In the genomic region with DNA sequence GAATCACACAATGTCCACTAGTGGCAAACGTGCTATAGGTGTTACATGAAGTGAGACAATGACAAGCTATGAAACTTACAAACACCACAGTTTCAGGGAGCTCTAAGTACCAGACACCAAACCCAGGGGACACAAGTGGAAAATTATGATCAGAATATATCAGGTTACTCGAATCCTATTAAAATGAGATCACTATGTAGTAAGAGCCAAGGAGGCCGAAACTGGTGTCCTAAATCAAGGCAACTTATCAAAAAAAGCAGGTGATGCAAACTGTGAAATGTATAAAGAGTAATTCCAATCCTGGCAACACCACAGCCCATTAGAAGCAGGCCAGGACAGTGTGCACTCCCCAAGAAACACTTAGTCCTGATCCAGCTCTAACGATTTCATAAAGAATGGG, we compare ENCODE assay signal across 1 cellular context.
TF ChIP-seq lines count a peak whose summit lies in the region.

No MANE protein-coding gene starts in this region.

TF ChIP-seq in GM23338, 12 proteins besides CTCF, POLR2A, EP300 and RAD21:
- TF ChIP-seq, protein P1, sequence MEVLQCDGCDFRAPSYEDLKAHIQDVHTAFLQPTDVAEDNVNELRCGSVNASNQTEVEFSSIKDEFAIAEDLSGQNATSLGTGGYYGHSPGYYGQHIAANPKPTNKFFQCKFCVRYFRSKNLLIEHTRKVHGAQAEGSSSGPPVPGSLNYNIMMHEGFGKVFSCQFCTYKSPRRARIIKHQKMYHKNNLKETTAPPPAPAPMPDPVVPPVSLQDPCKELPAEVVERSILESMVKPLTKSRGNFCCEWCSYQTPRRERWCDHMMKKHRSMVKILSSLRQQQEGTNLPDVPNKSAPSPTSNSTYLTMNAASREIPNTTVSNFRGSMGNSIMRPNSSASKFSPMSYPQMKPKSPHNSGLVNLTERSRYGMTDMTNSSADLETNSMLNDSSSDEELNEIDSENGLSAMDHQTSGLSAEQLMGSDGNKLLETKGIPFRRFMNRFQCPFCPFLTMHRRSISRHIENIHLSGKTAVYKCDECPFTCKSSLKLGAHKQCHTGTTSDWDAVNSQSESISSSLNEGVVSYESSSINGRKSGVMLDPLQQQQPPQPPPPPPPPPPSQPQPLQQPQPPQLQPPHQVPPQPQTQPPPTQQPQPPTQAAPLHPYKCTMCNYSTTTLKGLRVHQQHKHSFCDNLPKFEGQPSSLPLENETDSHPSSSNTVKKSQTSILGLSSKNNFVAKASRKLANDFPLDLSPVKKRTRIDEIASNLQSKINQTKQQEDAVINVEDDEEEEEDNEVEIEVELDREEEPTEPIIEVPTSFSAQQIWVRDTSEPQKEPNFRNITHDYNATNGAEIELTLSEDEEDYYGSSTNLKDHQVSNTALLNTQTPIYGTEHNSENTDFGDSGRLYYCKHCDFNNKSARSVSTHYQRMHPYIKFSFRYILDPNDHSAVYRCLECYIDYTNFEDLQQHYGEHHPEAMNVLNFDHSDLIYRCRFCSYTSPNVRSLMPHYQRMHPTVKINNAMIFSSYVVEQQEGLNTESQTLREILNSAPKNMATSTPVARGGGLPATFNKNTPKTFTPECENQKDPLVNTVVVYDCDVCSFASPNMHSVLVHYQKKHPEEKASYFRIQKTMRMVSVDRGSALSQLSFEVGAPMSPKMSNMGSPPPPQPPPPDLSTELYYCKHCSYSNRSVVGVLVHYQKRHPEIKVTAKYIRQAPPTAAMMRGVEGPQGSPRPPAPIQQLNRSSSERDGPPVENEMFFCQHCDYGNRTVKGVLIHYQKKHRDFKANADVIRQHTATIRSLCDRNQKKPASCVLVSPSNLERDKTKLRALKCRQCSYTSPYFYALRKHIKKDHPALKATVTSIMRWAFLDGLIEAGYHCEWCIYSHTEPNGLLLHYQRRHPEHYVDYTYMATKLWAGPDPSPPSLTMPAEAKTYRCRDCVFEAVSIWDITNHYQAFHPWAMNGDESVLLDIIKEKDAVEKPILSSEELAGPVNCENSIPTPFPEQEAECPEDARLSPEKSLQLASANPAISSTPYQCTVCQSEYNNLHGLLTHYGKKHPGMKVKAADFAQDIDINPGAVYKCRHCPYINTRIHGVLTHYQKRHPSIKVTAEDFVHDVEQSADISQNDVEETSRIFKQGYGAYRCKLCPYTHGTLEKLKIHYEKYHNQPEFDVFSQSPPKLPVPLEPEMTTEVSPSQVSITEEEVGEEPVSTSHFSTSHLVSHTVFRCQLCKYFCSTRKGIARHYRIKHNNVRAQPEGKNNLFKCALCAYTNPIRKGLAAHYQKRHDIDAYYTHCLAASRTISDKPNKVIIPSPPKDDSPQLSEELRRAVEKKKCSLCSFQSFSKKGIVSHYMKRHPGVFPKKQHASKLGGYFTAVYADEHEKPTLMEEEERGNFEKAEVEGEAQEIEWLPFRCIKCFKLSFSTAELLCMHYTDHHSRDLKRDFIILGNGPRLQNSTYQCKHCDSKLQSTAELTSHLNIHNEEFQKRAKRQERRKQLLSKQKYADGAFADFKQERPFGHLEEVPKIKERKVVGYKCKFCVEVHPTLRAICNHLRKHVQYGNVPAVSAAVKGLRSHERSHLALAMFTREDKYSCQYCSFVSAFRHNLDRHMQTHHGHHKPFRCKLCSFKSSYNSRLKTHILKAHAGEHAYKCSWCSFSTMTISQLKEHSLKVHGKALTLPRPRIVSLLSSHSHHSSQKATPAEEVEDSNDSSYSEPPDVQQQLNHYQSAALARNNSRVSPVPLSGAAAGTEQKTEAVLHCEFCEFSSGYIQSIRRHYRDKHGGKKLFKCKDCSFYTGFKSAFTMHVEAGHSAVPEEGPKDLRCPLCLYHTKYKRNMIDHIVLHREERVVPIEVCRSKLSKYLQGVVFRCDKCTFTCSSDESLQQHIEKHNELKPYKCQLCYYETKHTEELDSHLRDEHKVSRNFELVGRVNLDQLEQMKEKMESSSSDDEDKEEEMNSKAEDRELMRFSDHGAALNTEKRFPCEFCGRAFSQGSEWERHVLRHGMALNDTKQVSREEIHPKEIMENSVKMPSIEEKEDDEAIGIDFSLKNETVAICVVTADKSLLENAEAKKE (CRISPR knock-in tag; IDR thresholded peaks at IDR 0.05): no peak
- TF ChIP-seq JUNB (IDR thresholded peaks at IDR 0.05; ENCODE audit: unreplicated experiment) (no peak), ZNF114 (CRISPR knock-in tag; IDR thresholded peaks at IDR 0.05) (no peak), POLR2AphosphoS5 (IDR thresholded peaks at IDR 0.05; ENCODE audit: low read depth) (no peak), ZNF331 (CRISPR knock-in tag; IDR thresholded peaks at IDR 0.05; ENCODE audit: low read depth) (no peak), EZH2 (IDR thresholded peaks at IDR 0.05; ENCODE audit: low read depth, unreplicated experiment) (no peak), NANOG (IDR thresholded peaks at IDR 0.05; ENCODE audit: borderline replicate concordance) (no peak), EZH2phosphoT487 (IDR thresholded peaks at IDR 0.05; ENCODE audit: unreplicated experiment) (no peak), STAT1 (IDR thresholded peaks at IDR 0.05; ENCODE audit: unreplicated experiment) (no peak), CREB1 (CRISPR knock-in tag; IDR thresholded peaks at IDR 0.05; ENCODE audit: low read depth) (no peak)
- TF ChIP-seq, protein P2, sequence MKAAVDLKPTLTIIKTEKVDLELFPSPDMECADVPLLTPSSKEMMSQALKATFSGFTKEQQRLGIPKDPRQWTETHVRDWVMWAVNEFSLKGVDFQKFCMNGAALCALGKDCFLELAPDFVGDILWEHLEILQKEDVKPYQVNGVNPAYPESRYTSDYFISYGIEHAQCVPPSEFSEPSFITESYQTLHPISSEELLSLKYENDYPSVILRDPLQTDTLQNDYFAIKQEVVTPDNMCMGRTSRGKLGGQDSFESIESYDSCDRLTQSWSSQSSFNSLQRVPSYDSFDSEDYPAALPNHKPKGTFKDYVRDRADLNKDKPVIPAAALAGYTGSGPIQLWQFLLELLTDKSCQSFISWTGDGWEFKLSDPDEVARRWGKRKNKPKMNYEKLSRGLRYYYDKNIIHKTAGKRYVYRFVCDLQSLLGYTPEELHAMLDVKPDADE (IDR thresholded peaks at IDR 0.05): no peak
- TF ChIP-seq, protein P3, sequence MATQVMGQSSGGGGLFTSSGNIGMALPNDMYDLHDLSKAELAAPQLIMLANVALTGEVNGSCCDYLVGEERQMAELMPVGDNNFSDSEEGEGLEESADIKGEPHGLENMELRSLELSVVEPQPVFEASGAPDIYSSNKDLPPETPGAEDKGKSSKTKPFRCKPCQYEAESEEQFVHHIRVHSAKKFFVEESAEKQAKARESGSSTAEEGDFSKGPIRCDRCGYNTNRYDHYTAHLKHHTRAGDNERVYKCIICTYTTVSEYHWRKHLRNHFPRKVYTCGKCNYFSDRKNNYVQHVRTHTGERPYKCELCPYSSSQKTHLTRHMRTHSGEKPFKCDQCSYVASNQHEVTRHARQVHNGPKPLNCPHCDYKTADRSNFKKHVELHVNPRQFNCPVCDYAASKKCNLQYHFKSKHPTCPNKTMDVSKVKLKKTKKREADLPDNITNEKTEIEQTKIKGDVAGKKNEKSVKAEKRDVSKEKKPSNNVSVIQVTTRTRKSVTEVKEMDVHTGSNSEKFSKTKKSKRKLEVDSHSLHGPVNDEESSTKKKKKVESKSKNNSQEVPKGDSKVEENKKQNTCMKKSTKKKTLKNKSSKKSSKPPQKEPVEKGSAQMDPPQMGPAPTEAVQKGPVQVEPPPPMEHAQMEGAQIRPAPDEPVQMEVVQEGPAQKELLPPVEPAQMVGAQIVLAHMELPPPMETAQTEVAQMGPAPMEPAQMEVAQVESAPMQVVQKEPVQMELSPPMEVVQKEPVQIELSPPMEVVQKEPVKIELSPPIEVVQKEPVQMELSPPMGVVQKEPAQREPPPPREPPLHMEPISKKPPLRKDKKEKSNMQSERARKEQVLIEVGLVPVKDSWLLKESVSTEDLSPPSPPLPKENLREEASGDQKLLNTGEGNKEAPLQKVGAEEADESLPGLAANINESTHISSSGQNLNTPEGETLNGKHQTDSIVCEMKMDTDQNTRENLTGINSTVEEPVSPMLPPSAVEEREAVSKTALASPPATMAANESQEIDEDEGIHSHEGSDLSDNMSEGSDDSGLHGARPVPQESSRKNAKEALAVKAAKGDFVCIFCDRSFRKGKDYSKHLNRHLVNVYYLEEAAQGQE (IDR thresholded peaks at IDR 0.05; ENCODE audit: unreplicated experiment): no peak
